Comparison of ENCODE assay signal across 16 cellular contexts in genomic region chr3:195401959-195402358, GRCh38. TPM values are rescaled to one million over a fixed set of nuclear protein-coding genes. Genes with fewer than 3 reads are reported as not detected.
DNase-seq lines count a peak whose midpoint lies in the region; ATAC-seq and TF ChIP-seq lines count a peak whose summit lies in the region.
"Had no signal": no experiment of that assay in that cellular context is flagged by ENCODE, and none has a peak within 500 bp of the region (broad histone marks: within the 10 kb centered on the region; RNA-seq: fewer than 3 reads in every experiment).

No MANE protein-coding gene starts in this region.

- H2AFZ ChIP-seq in smooth muscle cell (ENCODE audit: low read depth) = no peak overlapping the region

- H3K27me3 ChIP-seq in smooth muscle cell (ENCODE audit: low read depth) = no peaks in the 10 kb centered on the region
- H3K27me3 ChIP-seq: heart right ventricle, neutrophil had no signal

- H3K4me3 ChIP-seq in smooth muscle cell = no peak overlapping the region
- H3K4me3 ChIP-seq: HAP-1, heart right ventricle had no signal

- peaks cover 2% of the 10 kb centered on the region for H3F3A ChIP-seq in smooth muscle cell (ENCODE audit: low read depth)

- H3K79me2 ChIP-seq in smooth muscle cell (ENCODE audit: low read depth) = peaks cover 84% of the 10 kb centered on the region

- peaks cover 94% of the 10 kb centered on the region for H4K20me1 ChIP-seq in smooth muscle cell (ENCODE audit: low read depth)

- no peak for ATAC-seq in GM21737 (IDR thresholded peaks at IDR 0.05; ENCODE audit: unreplicated experiment)
- ATAC-seq: heart right ventricle, Right ventricle myocardium inferior had no signal

- no peak for TF ChIP-seq CTCF in smooth muscle cell (IDR thresholded peaks at IDR 0.05; ENCODE audit: borderline replicate concordance, insufficient read depth, poor library complexity, severe bottlenecking)

- 67% methylated on average over 5 of the region's 5 CpGs for WGBS in smooth muscle cell (ENCODE audit: low lambda C conversion rate)

- H3K4me2 ChIP-seq in smooth muscle cell = peak overlapping the region; percentile 34

- H3K36me3 ChIP-seq in smooth muscle cell (ENCODE audit: low read depth) = no peaks in the 10 kb centered on the region
- H3K36me3 ChIP-seq: HAP-1, heart right ventricle, neutrophil had no signal

- H3K4me1 ChIP-seq in smooth muscle cell (ENCODE audit: low read depth) = peaks cover 5% of the 10 kb centered on the region

- H3K9ac ChIP-seq in smooth muscle cell (ENCODE audit: low read depth) = peak overlapping the region; percentile 77

- peak overlapping the region; percentile 92 for H3K27ac ChIP-seq in smooth muscle cell (ENCODE audit: low read depth)
- H3K27ac ChIP-seq: 22Rv1, heart right ventricle, neutrophil had no signal

- DNase-seq in NCI-H1436 (lab: John Stamatoyannopoulos, UW) (peak; percentile 54), NCI-H1436 treated with DMSO at 0.1 percent for 48 hours (lab: John Stamatoyannopoulos, UW) (no peak), NCI-H2081 treated with DMSO at 0.1 percent for 48 hours (lab: John Stamatoyannopoulos, UW) (peak; percentile 26), amniotic epithelial cell (ENCODE audit: low read depth) (peak; percentile 43), smooth muscle cell (lab: John Stamatoyannopoulos, UW; ENCODE audit: unreplicated experiment) (no peak), globus pallidus (ENCODE audit: low spot score) (no peak), NCI-H226 (no peak)
- DNase-seq: activated CD4-positive, alpha-beta T cell treated with anti-CD3 and anti-CD28 coated beads, Interleukin-2, amount 10 ng/mL, durations not matched to agents 24 days and 14 days; heart right ventricle; NCI-H446 treated with DMSO at 0.1 percent for 48 hours; stimulated activated CD4-positive, alpha-beta T cell treated with anti-CD3 and anti-CD28 coated beads, Interleukin-4, amount 100 ng/mL, for 24 hours had no signal

- no peaks in the 10 kb centered on the region for H3K9me3 ChIP-seq in smooth muscle cell (replicated peaks; ENCODE audit: low read depth)
- H3K9me3 ChIP-seq: HAP-1, heart right ventricle, neutrophil had no signal

RNA-seq across cellular contexts. Expression of gene ACAP2, which starts 40.9 kb away (rescaled TPM):
- 41.8 and 58.9 TPM in 2 replicates for total RNA-seq in smooth muscle cell
- 19.8 and 24.7 TPM in 2 replicates for polyA plus RNA-seq in smooth muscle cell

Comparison
In these comparisons a context has a peak if more than half of its experiments do, and no peak if none do; other contexts are left out.
1. DNase-seq: peak in NCI-H1436 (single experiment), NCI-H2081 treated with DMSO at 0.1 percent for 48 hours (single experiment) and amniotic epithelial cell (single experiment); none in NCI-H1436 treated with DMSO at 0.1 percent for 48 hours (single experiment), smooth muscle cell (single experiment), globus pallidus (single experiment) and NCI-H226 (single experiment).